Comparison of ENCODE assay signal across 10 cellular contexts in genomic region chr1:210132582-210132981, GRCh38.
DNase-seq lines count a peak whose midpoint lies in the region; ATAC-seq, FAIRE-seq and TF ChIP-seq lines count a peak whose summit lies in the region.
"Had no signal": no experiment of that assay in that cellular context is flagged by ENCODE, and none has a peak within 500 bp of the region (broad histone marks: within the 10 kb centered on the region; RNA-seq: fewer than 3 reads in every experiment).

No MANE protein-coding gene starts in this region.

- no peak overlapping the region for H3K4me3 Mint-ChIP-seq in astrocyte (ENCODE audit: unreplicated experiment)
- H3K4me3 Mint-ChIP-seq: type B pancreatic cell had no signal

- no peaks in the 10 kb centered on the region for H3K27me3 ChIP-seq in astrocyte (ENCODE audit: insufficient read depth, low read length)
- peaks cover 7% of the 10 kb centered on the region for H3K27me3 ChIP-seq in suprapubic skin
- H3K27me3 ChIP-seq in right atrium auricular region, result no peaks in the 10 kb centered on the region

- no peak overlapping the region for H3K9ac ChIP-seq in astrocyte (ENCODE audit: low read length)

- no peak for TF ChIP-seq RAD21 in Ishikawa (IDR thresholded peaks at IDR 0.05; ENCODE audit: low read depth)

- TF ChIP-seq CTCF in astrocyte (IDR thresholded peaks at IDR 0.05; ENCODE audit: insufficient read depth, low read depth, low read length) (no peak), suprapubic skin (IDR thresholded peaks at IDR 0.05) (no peak), right atrium auricular region (IDR thresholded peaks at IDR 0.05) (no peak)

- H3K36me3 Mint-ChIP-seq in astrocyte (ENCODE audit: low read depth, unreplicated experiment), result no peaks in the 10 kb centered on the region
- H3K36me3 Mint-ChIP-seq: type B pancreatic cell had no signal

- no peaks in the 10 kb centered on the region for H3K9me3 Mint-ChIP-seq in astrocyte (ENCODE audit: unreplicated experiment)
- H3K9me3 Mint-ChIP-seq: type B pancreatic cell had no signal

- H3K9me3 ChIP-seq in astrocyte (ENCODE audit: insufficient read depth, low read depth, low read length) (no peaks in the 10 kb centered on the region), suprapubic skin (no peaks in the 10 kb centered on the region), right atrium auricular region (no peaks in the 10 kb centered on the region)

- H3K36me3 ChIP-seq in astrocyte (ENCODE audit: insufficient read depth, low read length) (no peaks in the 10 kb centered on the region), suprapubic skin (no peaks in the 10 kb centered on the region), right atrium auricular region (no peaks in the 10 kb centered on the region)

- no peak overlapping the region for H3K4me3 ChIP-seq in astrocyte (ENCODE audit: insufficient read depth, low read depth, low read length)
- no peak overlapping the region for H3K4me3 ChIP-seq in suprapubic skin
- no peak overlapping the region for H3K4me3 ChIP-seq in right atrium auricular region

- no peak overlapping the region for H3K4me2 ChIP-seq in astrocyte (ENCODE audit: low read length)

- no peak for FAIRE-seq in astrocyte (lab: Jason Lieb, UNC)
- FAIRE-seq: islet of Langerhans had no signal

- H3K79me2 ChIP-seq in astrocyte (ENCODE audit: insufficient read depth, low read length), result no peaks in the 10 kb centered on the region

- no peaks in the 10 kb centered on the region for H3K4me1 ChIP-seq in astrocyte (ENCODE audit: insufficient read depth, low read length)
- H3K4me1 ChIP-seq in suprapubic skin, result no peaks in the 10 kb centered on the region
- no peaks in the 10 kb centered on the region for H3K4me1 ChIP-seq in right atrium auricular region

- H3K4me1 Mint-ChIP-seq in astrocyte (ENCODE audit: low read depth, unreplicated experiment), result no peaks in the 10 kb centered on the region

- no peak for ATAC-seq in GM21717 (IDR thresholded peaks at IDR 0.05; ENCODE audit: unreplicated experiment)

- H3K27ac Mint-ChIP-seq in astrocyte (ENCODE audit: unreplicated experiment), result no peak overlapping the region
- H3K27ac Mint-ChIP-seq: type B pancreatic cell had no signal

- no peak for TF ChIP-seq POLR2A in suprapubic skin (IDR thresholded peaks at IDR 0.05)

- no peak overlapping the region for H3K27ac ChIP-seq in astrocyte (ENCODE audit: low read depth, low read length)
- no peak overlapping the region for H3K27ac ChIP-seq in suprapubic skin
- H3K27ac ChIP-seq in right atrium auricular region, result no peak overlapping the region

- no peak overlapping the region for H2AFZ ChIP-seq in astrocyte (ENCODE audit: low read depth, low read length)

- no peak for TF ChIP-seq EP300 in Ishikawa (IDR thresholded peaks at IDR 0.05; ENCODE audit: borderline replicate concordance)
- TF ChIP-seq EP300 in suprapubic skin (IDR thresholded peaks at IDR 0.05), result no peak

- DNase-seq in AG20443 (ENCODE audit: low spot score), result peak; percentile 42
- peak; percentile 15 for DNase-seq in astrocyte (ENCODE audit: low read depth)
- peak; percentile 11 for DNase-seq in iPS DF 4.7 (ENCODE audit: extremely low read depth, low spot score)
- DNase-seq in suprapubic skin (ENCODE audit: low spot score in 2 of 2), result no peak
- DNase-seq in activated naive CD4-positive, alpha-beta T cell treated with Interleukin-2 at 50 U/mL for 16 hours, result no peak
- DNase-seq in right atrium auricular region (ENCODE audit: low spot score), result no peak

- no peaks in the 10 kb centered on the region for H4K20me1 ChIP-seq in astrocyte (ENCODE audit: insufficient read depth, low read length)

- no peaks in the 10 kb centered on the region for H3K27me3 Mint-ChIP-seq in astrocyte (ENCODE audit: low read depth, unreplicated experiment)
- H3K27me3 Mint-ChIP-seq: type B pancreatic cell had no signal

- WGBS in suprapubic skin, result 53% methylated on average over 3 of the region's 3 CpGs

TF ChIP-seq in Ishikawa, 13 proteins besides CTCF, POLR2A, EP300 and RAD21:
- TF ChIP-seq REST (IDR thresholded peaks at IDR 0.05; ENCODE audit: low read depth) (peak; percentile 92), CREB1 (IDR thresholded peaks at IDR 0.05; ENCODE audit: low read depth) (no peak)

Comparison
In these comparisons a context has a peak if more than half of its experiments do, and no peak if none do; other contexts are left out.
1. DNase-seq: peak in AG20443 (single experiment), astrocyte (single experiment) and iPS DF 4.7 (single experiment); none in suprapubic skin (0 of 2), activated naive CD4-positive, alpha-beta T cell treated with Interleukin-2 at 50 U/mL for 16 hours (single experiment) and right atrium auricular region (single experiment).